Comparison of ENCODE assay signal across 29 cellular contexts in the genomic region with DNA sequence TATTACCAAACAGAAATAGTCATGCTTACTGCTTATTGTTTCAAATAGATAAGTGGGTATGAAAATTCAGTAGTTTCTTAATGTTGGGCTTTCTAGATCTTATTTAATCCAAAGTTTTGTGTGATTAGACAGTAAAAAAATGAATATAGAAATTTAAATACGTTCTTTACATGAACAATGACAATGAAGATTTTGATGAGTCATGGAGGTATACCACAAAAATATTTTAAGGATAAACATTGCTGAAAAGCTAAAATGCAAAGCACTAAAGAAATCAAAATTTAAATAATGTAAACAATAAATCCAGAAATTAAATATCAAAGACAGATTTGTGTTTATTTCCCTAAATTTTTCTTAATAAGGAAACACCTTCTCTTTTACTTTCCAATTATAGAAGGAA.
"Had no signal": no experiment of that assay in that cellular context is flagged by ENCODE, and none has a peak within 500 bp of the region (broad histone marks: within the 10 kb centered on the region; RNA-seq: fewer than 3 reads in every experiment).

No MANE protein-coding gene starts in this region.

- H3K27me3 ChIP-seq: neural progenitor cell, neutrophil, ovary, sigmoid colon, stomach, testis, thyroid gland, upper lobe of right lung had no signal

- H3K27ac ChIP-seq: neural progenitor cell, neutrophil, ovary, prostate gland, sigmoid colon, stomach, testis, thyroid gland, upper lobe of right lung had no signal

- H2AFZ ChIP-seq: neural progenitor cell had no signal

- H3K36me3 ChIP-seq: left ventricle myocardium inferior, neural progenitor cell, neutrophil, ovary, prostate gland, sigmoid colon, stomach, thyroid gland, upper lobe of right lung had no signal

- DNase-seq: hypothalamus; immature natural killer cell; left ventricle myocardium inferior; mesendoderm; naive B cell; natural killer cell; nephron progenitor cell; occipital lobe; ovary; posterior cingulate gyrus; retina; right cardiac atrium; sigmoid colon; stimulated activated CD4-positive, alpha-beta T cell treated with anti-CD3 and anti-CD28 coated beads, Interleukin-1b, Interleukin-23, amount 100 ng/mL, for 48 hours; stimulated activated CD4-positive, alpha-beta T cell treated with anti-CD3 and anti-CD28 coated beads, Interleukin-4, amount 100 ng/mL, for 1 hour; stimulated activated naive B cell treated with anti-CD40 and anti-IgM and Interleukin-4, amounts not matched to agents 10 μg/mL and 1 μg/mL and 100 μg/mL, for 72 hours; stimulated activated naive CD8-positive, alpha-beta T cell treated with anti-CD3 and anti-CD28 coated beads, Interleukin-15, Interleukin-2, amounts not matched to agents 100 U/mL and 50 U/mL, for 24 hours; stomach; testis; thyroid gland; trophoblast cell; upper lobe of right lung had no signal

- FAIRE-seq: islet of Langerhans, urothelium cell line had no signal

- H3K4me3 ChIP-seq: left ventricle myocardium inferior, lung, neural progenitor cell, ovary, prostate gland, sigmoid colon, smooth muscle cell, stomach, testis, thyroid gland, upper lobe of right lung had no signal

- H3K4me1 ChIP-seq: left ventricle myocardium inferior, neural progenitor cell, prostate gland, sigmoid colon, testis, thyroid gland, upper lobe of right lung had no signal

- H3K9ac ChIP-seq: neural progenitor cell had no signal

- H3K9me3 ChIP-seq: left ventricle myocardium inferior, neutrophil, ovary, prostate gland, sigmoid colon, stomach, testis, thyroid gland, upper lobe of right lung had no signal

- H3K4me2 ChIP-seq: neural progenitor cell, smooth muscle cell had no signal

- ATAC-seq: natural killer cell; right cardiac atrium; stimulated activated naive B cell treated with anti-CD40 and anti-IgM and Interleukin-4, amounts not matched to agents 10 μg/mL and 1 μg/mL and 100 μg/mL, for 72 hours; stimulated activated naive CD8-positive, alpha-beta T cell treated with anti-CD3 and anti-CD28 coated beads, Interleukin-15, Interleukin-2, amounts not matched to agents 100 U/mL and 50 U/mL, for 24 hours; upper lobe of right lung had no signal
